ENCODE assay signal across 23 cellular contexts in the genomic region with DNA sequence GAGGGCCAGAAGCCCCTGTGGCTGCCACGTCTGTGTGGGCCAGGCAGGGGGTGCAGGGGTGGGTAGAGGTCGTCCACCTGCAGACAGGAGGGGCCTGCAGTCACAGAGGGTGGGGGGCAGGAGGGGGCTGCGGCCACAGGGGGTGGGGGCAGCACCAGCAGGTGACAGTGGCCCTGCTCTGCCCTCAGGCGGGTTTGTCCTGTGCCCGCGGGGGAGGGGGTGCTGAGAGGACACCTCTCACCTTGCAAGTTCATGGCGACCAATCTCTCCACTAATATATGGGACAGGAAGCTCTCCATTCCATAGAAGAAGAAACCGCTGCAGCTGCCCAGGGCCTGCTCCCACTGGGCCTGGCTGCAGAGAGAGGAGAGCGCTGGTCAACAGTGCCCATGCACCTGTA. TPM values are rescaled to one million over a fixed set of nuclear protein-coding genes. Genes with fewer than 3 reads are reported as not detected.
"Had no signal": no experiment of that assay in that cellular context is flagged by ENCODE, and none has a peak within 500 bp of the region (broad histone marks: within the 10 kb centered on the region; RNA-seq: fewer than 3 reads in every experiment).

No MANE protein-coding gene starts in this region.

- ATAC-seq: HepG2 had no signal

- H3K36me3 ChIP-seq: MG63 had no signal

- DNase-seq: IMR-90, Karpas-422, KG1, MG63, NCI-H1092, NCI-H1105 treated with DMSO at 0.1 percent for 48 hours, NCI-H1417 treated with DMSO at 0.1 percent for 48 hours, NCI-H146, NCI-H1694 treated with DMSO at 0.1 percent for 48 hours, NCI-H1930, NCI-H2081, NCI-H2107, NCI-H2227 treated with DMSO at 0.1 percent for 48 hours, NCI-H524, NCI-H526 treated with DMSO at 0.1 percent for 48 hours, NCI-H748 treated with DMSO at 0.1 percent for 48 hours, RPMI8226, SHP77, SK-N-SH had no signal

- H3K4me3 ChIP-seq: MG63 had no signal

- H3K9ac ChIP-seq: SK-N-SH had no signal

- H3K9me3 ChIP-seq: MG63, SK-N-SH had no signal

RNA-seq across cellular contexts. Expression of gene NKX6-2, which starts 26.6 kb away (rescaled TPM):
- total RNA-seq: HepG2, HT1080, IMR-90, NCI-H460, SK-MEL-5 had no signal
- polyA plus RNA-seq: HepG2, IMR-90, SK-N-SH had no signal
